Comparison of ENCODE assay signal across 8 cellular contexts in the genomic region with DNA sequence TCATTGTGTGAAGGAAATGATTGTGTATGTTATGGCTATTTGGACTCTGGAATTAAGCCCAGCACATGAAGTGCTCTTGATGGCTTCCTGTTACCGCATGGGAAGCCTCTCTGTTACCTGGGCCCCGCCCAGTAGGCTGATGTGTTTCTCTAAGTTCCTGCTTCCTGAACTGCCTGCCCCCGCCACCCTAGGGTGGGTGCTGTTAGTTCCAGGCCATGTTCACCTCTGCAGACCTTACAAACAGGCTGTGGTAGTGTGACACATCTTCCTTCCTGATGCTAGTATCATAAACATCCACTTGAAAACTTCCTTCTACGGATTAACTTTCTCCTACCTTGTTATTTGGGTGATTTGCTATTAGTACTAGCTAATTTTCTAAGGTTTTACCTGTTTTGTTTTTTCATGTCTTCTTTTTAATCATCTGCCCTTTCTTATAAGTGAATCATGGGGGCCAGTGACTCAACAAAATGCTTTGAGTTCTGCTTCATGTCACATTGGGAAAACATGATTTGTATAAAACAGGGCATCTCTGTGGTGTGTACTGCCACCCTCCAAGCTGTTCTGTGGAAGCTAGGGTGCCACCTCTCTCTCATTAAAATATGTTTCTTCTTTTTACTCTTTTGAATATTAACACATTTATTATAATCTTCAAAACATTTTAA. TPM values are rescaled to one million over a fixed set of nuclear protein-coding genes. Genes with fewer than 3 reads are reported as not detected.
DNase-seq lines count a peak whose midpoint lies in the region; ATAC-seq and TF ChIP-seq lines count a peak whose summit lies in the region.

No MANE protein-coding gene starts in this region.

- H3K27ac ChIP-seq in breast epithelium (peak overlapping the region; percentile 77 to 78), mesenchymal stem cell (ENCODE audit: low read length, poor library complexity, severe bottlenecking) (no peak overlapping the region)

- peak; percentile 10 for DNase-seq in T-helper 2 cell treated with Interferon-gamma antibody and Interleukin-4, amounts not matched to agents 5 μg/mL and 100 μg/mL, for 36 hours (ENCODE audit: low spot score)
- DNase-seq in breast epithelium (ENCODE audit: low spot score in 2 of 2) (peak; percentile 51 to 52), mesenchymal stem cell (peak; percentile 36), hippocampal formation (lab: John Stamatoyannopoulos, UW) (no peak), NOMO-1 treated with DMSO at 0.1 percent for 48 hours (lab: John Stamatoyannopoulos, UW; ENCODE audit: unreplicated experiment) (no peak)
- DNase-seq in stimulated activated naive CD8-positive, alpha-beta T cell treated with anti-CD3 and anti-CD28 coated beads, Interleukin-15, amount 100 ng/mL, for 72 hours = peak; percentile 41 to 69

- H3K27me3 ChIP-seq in breast epithelium = no peaks in the 10 kb centered on the region
- no peaks in the 10 kb centered on the region for H3K27me3 ChIP-seq in mesenchymal stem cell (ENCODE audit: control insufficient read depth in 1 of 2, insufficient read depth in 1 of 2, low read length in 2 of 2)

- peak overlapping the region in 1 of 2 experiments; percentile 49 for H3K4ac ChIP-seq in mesenchymal stem cell (ENCODE audit: low read depth in 1 of 2, low read length in 2 of 2)

- no peak overlapping the region for H3K4me2 ChIP-seq in mesenchymal stem cell (ENCODE audit: low read length, poor library complexity, severe bottlenecking)

- peak overlapping the region; percentile 63 for H3K27ac Mint-ChIP-seq in T-helper 2 cell treated with Interferon-gamma antibody and Interleukin-4, amounts not matched to agents 5 μg/mL and 100 μg/mL, for 36 hours
- peak overlapping the region; percentile 65 to 89 for H3K27ac Mint-ChIP-seq in stimulated activated naive CD8-positive, alpha-beta T cell treated with anti-CD3 and anti-CD28 coated beads, Interleukin-15, amount 100 ng/mL, for 72 hours

- 63% methylated on average over 3 of the region's 4 CpGs for WGBS in mesenchymal stem cell

- no peaks in the 10 kb centered on the region for H3K9me3 Mint-ChIP-seq in T-helper 2 cell treated with Interferon-gamma antibody and Interleukin-4, amounts not matched to agents 5 μg/mL and 100 μg/mL, for 36 hours
- H3K9me3 Mint-ChIP-seq in stimulated activated naive CD8-positive, alpha-beta T cell treated with anti-CD3 and anti-CD28 coated beads, Interleukin-15, amount 100 ng/mL, for 72 hours = peaks cover 7 to 9% of the 10 kb centered on the region in 2 donors

- no peaks in the 10 kb centered on the region for H3K79me1 ChIP-seq in mesenchymal stem cell (replicated peaks; ENCODE audit: low read length, poor library complexity, severe bottlenecking)

- no peak overlapping the region for H4K91ac ChIP-seq in mesenchymal stem cell (ENCODE audit: low read length)

- H3K36me3 Mint-ChIP-seq in T-helper 2 cell treated with Interferon-gamma antibody and Interleukin-4, amounts not matched to agents 5 μg/mL and 100 μg/mL, for 36 hours (ENCODE audit: low read depth) = no peaks in the 10 kb centered on the region

- H3K14ac ChIP-seq in mesenchymal stem cell (ENCODE audit: low read length in 2 of 2) = no peak overlapping the region

- peak overlapping the region; percentile 24 for H3K4me3 Mint-ChIP-seq in T-helper 2 cell treated with Interferon-gamma antibody and Interleukin-4, amounts not matched to agents 5 μg/mL and 100 μg/mL, for 36 hours
- H3K4me3 Mint-ChIP-seq in stimulated activated naive CD8-positive, alpha-beta T cell treated with anti-CD3 and anti-CD28 coated beads, Interleukin-15, amount 100 ng/mL, for 72 hours = peak overlapping the region; percentile 46 to 50

- intact Hi-C loops in breast epithelium (cut with DNase I; ENCODE audit: low total_unique reads) = no loop called here

- peak overlapping the region; percentile 84 for H2AK5ac ChIP-seq in mesenchymal stem cell (ENCODE audit: low read length, severe bottlenecking)

- H3K4me3 ChIP-seq in breast epithelium = no peak overlapping the region
- no peak overlapping the region for H3K4me3 ChIP-seq in mesenchymal stem cell (ENCODE audit: insufficient read depth in 1 of 2, low read depth in 1 of 2, low read length in 2 of 2)

- H4K8ac ChIP-seq in mesenchymal stem cell (ENCODE audit: low read length) = peak overlapping the region; percentile 69

- H3K18ac ChIP-seq in mesenchymal stem cell (ENCODE audit: low read depth in 1 of 2, low read length in 2 of 2) = peak overlapping the region; percentile 23 to 70

- no peaks in the 10 kb centered on the region for H3K4me1 ChIP-seq in breast epithelium
- H3K4me1 ChIP-seq in mesenchymal stem cell (ENCODE audit: control insufficient read depth, insufficient read depth, low read depth, low read length) = peaks cover 4% of the 10 kb centered on the region

- peaks cover 21% of the 10 kb centered on the region for H3K4me1 Mint-ChIP-seq in T-helper 2 cell treated with Interferon-gamma antibody and Interleukin-4, amounts not matched to agents 5 μg/mL and 100 μg/mL, for 36 hours (ENCODE audit: low read depth)
- H3K4me1 Mint-ChIP-seq in stimulated activated naive CD8-positive, alpha-beta T cell treated with anti-CD3 and anti-CD28 coated beads, Interleukin-15, amount 100 ng/mL, for 72 hours = peaks cover 64% of the 10 kb centered on the region

- peak overlapping the region in 1 of 2 experiments; percentile 38 for H2BK12ac ChIP-seq in mesenchymal stem cell (ENCODE audit: low read length in 2 of 2)

- no peak overlapping the region for H2BK15ac ChIP-seq in mesenchymal stem cell (ENCODE audit: low read depth, poor library complexity, severe bottlenecking)

- H3K9ac ChIP-seq in mesenchymal stem cell (ENCODE audit: low read length) = peak overlapping the region; percentile 26

- no peak overlapping the region for H2AFZ ChIP-seq in mesenchymal stem cell (ENCODE audit: low read depth, low read length)

- ATAC-seq in HG03432 (IDR thresholded peaks at IDR 0.05; ENCODE audit: unreplicated experiment) = peak; percentile 47
- peak; percentile 95 for ATAC-seq in stimulated activated naive CD8-positive, alpha-beta T cell treated with anti-CD3 and anti-CD28 coated beads, Interleukin-15, amount 100 ng/mL, for 72 hours
- no peak for ATAC-seq in HG02623 (IDR thresholded peaks at IDR 0.05; ENCODE audit: unreplicated experiment)

- TF ChIP-seq CTCF in breast epithelium (IDR thresholded peaks at IDR 0.05) = no peak

- no peak overlapping the region for H3K23ac ChIP-seq in mesenchymal stem cell (ENCODE audit: low read length in 2 of 2)

- TF ChIP-seq POLR2A in breast epithelium (IDR thresholded peaks at IDR 0.05) = no peak

- no peak overlapping the region for H2BK5ac ChIP-seq in mesenchymal stem cell (ENCODE audit: low read depth, low read length, poor library complexity, severe bottlenecking)

- no peaks in the 10 kb centered on the region for H3K27me3 Mint-ChIP-seq in T-helper 2 cell treated with Interferon-gamma antibody and Interleukin-4, amounts not matched to agents 5 μg/mL and 100 μg/mL, for 36 hours (ENCODE audit: low read depth)
- no peaks in the 10 kb centered on the region for H3K27me3 Mint-ChIP-seq in stimulated activated naive CD8-positive, alpha-beta T cell treated with anti-CD3 and anti-CD28 coated beads, Interleukin-15, amount 100 ng/mL, for 72 hours

- peaks cover 0 to 4% of the 10 kb centered on the region in 2 donors for H3K9me3 ChIP-seq in breast epithelium
- H3K9me3 ChIP-seq in mesenchymal stem cell (ENCODE audit: control insufficient read depth, low read length) = no peaks in the 10 kb centered on the region

- H3K36me3 ChIP-seq in breast epithelium (peaks cover 3% of the 10 kb centered on the region), mesenchymal stem cell (ENCODE audit: control insufficient read depth in 1 of 2, insufficient read depth in 2 of 2, low read depth in 1 of 2, low read length in 2 of 2) (no peaks in the 10 kb centered on the region)

- no peak overlapping the region for H2BK120ac ChIP-seq in mesenchymal stem cell (ENCODE audit: low read depth, low read length)

RNA-seq across cellular contexts. Expression of a gene that starts 40.6 kb away (rescaled TPM):
- 10 to 100 TPM; 31.8 to 54.4 (median 50.9) TPM for total RNA-seq in breast epithelium
- polyA plus RNA-seq in mesenchymal stem cell (2013, experiment 1 of 2) = 2.8 TPM
- polyA plus RNA-seq in mesenchymal stem cell (2013, experiment 2 of 2) = 3.0 TPM

Comparison
In these comparisons a context has a peak if more than half of its experiments do, and no peak if none do; other contexts are left out.
1. DNase-seq: peak in T-helper 2 cell treated with Interferon-gamma antibody and Interleukin-4, amounts not matched to agents 5 μg/mL and 100 μg/mL, for 36 hours (single experiment), breast epithelium (2 of 2), mesenchymal stem cell (single experiment) and stimulated activated naive CD8-positive, alpha-beta T cell treated with anti-CD3 and anti-CD28 coated beads, Interleukin-15, amount 100 ng/mL, for 72 hours (2 of 2); none in hippocampal formation (0 of 2) and NOMO-1 treated with DMSO at 0.1 percent for 48 hours (single experiment).